1 cellular context compared by ENCODE assay signal in the genomic region with DNA sequence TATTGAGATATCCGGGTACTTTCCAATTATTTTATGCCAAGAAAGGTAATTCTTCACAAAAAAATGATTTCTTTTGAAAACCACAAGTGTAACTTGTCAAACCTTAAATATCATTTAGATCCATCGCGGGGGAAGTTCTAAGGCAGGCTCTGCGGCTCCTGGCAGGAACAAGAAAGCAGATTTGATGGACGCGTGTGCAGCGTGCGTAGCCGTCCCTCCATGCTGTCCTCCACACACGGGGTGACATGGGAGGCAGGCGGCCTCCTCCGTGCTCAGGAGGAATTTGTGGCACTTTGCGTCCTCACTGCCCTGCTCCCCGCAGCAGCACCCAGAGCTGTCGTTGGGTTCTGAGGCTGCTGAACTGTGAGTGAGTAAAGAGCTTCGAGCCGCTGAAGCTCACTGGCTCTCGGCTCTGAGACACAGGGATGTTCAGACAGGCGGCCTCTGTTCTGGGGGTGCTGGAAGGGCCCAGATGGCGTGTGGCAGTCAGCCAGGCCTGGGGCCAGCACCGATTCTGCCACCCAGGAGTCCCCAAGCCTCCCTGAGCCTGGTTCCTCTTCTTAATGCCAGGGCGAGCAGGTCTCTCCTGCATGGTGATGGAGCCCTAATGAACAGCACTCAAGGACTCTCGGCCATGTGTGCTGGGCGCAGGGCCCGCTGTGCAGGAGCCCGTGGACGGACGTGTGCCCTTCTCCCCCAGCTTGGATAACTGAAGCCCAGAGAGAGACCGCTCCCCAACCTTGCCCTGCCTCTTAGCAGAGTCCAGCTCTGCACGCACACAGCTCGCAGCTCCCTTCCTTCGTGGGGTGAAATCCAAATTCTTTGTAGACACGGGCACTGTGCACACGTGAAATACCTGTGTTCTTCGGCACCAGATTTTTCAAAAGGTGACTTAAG.
TF ChIP-seq lines count a peak whose summit lies in the region.

No MANE protein-coding gene starts in this region.

TF ChIP-seq in SK-N-SH treated with all-trans-retinoic acid at 6 μM for 48 hours, 23 proteins besides CTCF, POLR2A, EP300 and RAD21 (continued from another document):
- TF ChIP-seq, protein P1, sequence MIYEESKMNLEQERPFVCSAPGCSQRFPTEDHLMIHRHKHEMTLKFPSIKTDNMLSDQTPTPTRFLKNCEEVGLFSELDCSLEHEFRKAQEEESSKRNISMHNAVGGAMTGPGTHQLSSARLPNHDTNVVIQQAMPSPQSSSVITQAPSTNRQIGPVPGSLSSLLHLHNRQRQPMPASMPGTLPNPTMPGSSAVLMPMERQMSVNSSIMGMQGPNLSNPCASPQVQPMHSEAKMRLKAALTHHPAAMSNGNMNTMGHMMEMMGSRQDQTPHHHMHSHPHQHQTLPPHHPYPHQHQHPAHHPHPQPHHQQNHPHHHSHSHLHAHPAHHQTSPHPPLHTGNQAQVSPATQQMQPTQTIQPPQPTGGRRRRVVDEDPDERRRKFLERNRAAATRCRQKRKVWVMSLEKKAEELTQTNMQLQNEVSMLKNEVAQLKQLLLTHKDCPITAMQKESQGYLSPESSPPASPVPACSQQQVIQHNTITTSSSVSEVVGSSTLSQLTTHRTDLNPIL (CRISPR knock-in tag; IDR thresholded peaks at IDR 0.05; ENCODE audit: low read depth): no peak
- no peak for TF ChIP-seq TCF4 (CRISPR knock-in tag; IDR thresholded peaks at IDR 0.05; ENCODE audit: borderline replicate concordance)
